Comparison of ENCODE assay signal across 9 cellular contexts in the genomic region with DNA sequence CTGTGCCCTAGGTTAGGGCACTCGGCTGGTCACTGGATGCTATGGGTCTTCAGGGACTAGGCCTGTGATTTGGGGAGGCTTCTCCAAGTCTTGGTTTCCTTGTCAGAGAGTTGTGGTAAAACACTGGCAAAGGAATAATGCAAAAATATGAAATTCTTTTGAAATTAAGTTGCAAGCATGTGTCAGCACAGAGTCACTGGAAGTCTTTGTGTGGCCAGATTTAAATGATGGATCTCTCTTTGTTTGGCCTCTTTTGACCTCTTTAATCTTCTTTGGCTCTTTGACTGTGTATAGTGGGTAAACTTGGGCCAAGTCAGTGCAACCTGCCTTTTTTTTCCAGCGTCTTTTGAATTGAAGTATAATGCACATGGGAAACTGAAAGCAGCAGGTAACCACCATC. TPM values are rescaled to one million over a fixed set of nuclear protein-coding genes. Genes with fewer than 3 reads are reported as not detected.
DNase-seq lines count a peak whose midpoint lies in the region; ATAC-seq and TF ChIP-seq lines count a peak whose summit lies in the region.
"Had no signal": no experiment of that assay in that cellular context is flagged by ENCODE, and none has a peak within 500 bp of the region (broad histone marks: within the 10 kb centered on the region; RNA-seq: fewer than 3 reads in every experiment).

No MANE protein-coding gene starts in this region.

- intact Hi-C loops in left ventricle myocardium inferior (cut with micrococcal nuclease) (no loop called here), left ventricle myocardium superior (cut with micrococcal nuclease) (no loop called here), upper lobe of right lung (cut with DNase I) (no loop called here)

- H3K23ac ChIP-seq in mesenchymal stem cell (ENCODE audit: low read length in 2 of 2) = no peak overlapping the region

- no peak overlapping the region for H4K8ac ChIP-seq in mesenchymal stem cell (ENCODE audit: low read length)

- H3K9ac ChIP-seq in mesenchymal stem cell (ENCODE audit: low read length) = peak overlapping the region; percentile 84

- TF ChIP-seq CTCF in left ventricle myocardium inferior (IDR thresholded peaks at IDR 0.05; ENCODE audit: borderline replicate concordance) = no peak
- no peak for TF ChIP-seq CTCF in VCaP (conservative IDR thresholded peaks at IDR 0.05)
- TF ChIP-seq CTCF in upper lobe of right lung (IDR thresholded peaks at IDR 0.05) = no peak

- WGBS in mesenchymal stem cell = 94% methylated on average over 2 of the region's 2 CpGs

- H4K91ac ChIP-seq in mesenchymal stem cell (ENCODE audit: low read length) = no peak overlapping the region

- no peaks in the 10 kb centered on the region for H3K36me3 ChIP-seq in left ventricle myocardium inferior
- peaks cover 0 to 15% of the 10 kb centered on the region in 2 experiments for H3K36me3 ChIP-seq in mesenchymal stem cell (ENCODE audit: control insufficient read depth in 1 of 2, insufficient read depth in 2 of 2, low read depth in 1 of 2, low read length in 2 of 2)
- H3K36me3 ChIP-seq in upper lobe of right lung = no peaks in the 10 kb centered on the region

- no peak for DNase-seq in left ventricle myocardium inferior
- no peak for DNase-seq in left ventricle myocardium superior
- DNase-seq in mesenchymal stem cell = no peak
- no peak for DNase-seq in upper lobe of right lung
- DNase-seq in NOMO-1 treated with DMSO at 0.1 percent for 48 hours (lab: John Stamatoyannopoulos, UW; ENCODE audit: unreplicated experiment) = no peak
- DNase-seq: glutamatergic neuron had no signal

- peaks cover 84% of the 10 kb centered on the region for H3K4me1 ChIP-seq in left ventricle myocardium inferior
- H3K4me1 ChIP-seq in mesenchymal stem cell (ENCODE audit: control insufficient read depth, insufficient read depth, low read depth, low read length) = peaks cover 22% of the 10 kb centered on the region
- H3K4me1 ChIP-seq in upper lobe of right lung = peaks cover 75% of the 10 kb centered on the region

- no peaks in the 10 kb centered on the region for H3K9me3 ChIP-seq in left ventricle myocardium inferior (replicated peaks)
- no peaks in the 10 kb centered on the region for H3K9me3 ChIP-seq in mesenchymal stem cell (ENCODE audit: control insufficient read depth, low read length)
- H3K9me3 ChIP-seq in upper lobe of right lung = no peaks in the 10 kb centered on the region

- H3K4me2 ChIP-seq in mesenchymal stem cell (ENCODE audit: low read length, poor library complexity, severe bottlenecking) = no peak overlapping the region

- H3K4ac ChIP-seq in mesenchymal stem cell (ENCODE audit: low read depth in 1 of 2, low read length in 2 of 2) = peak overlapping the region in 1 of 2 experiments; percentile 89

- no peak overlapping the region for H2AFZ ChIP-seq in mesenchymal stem cell (ENCODE audit: low read depth, low read length)

- H3K27ac ChIP-seq in left ventricle myocardium inferior (replicated peaks) = peak overlapping the region; percentile 86
- H3K27ac ChIP-seq in VCaP = peak overlapping the region; percentile 96
- H3K27ac ChIP-seq in mesenchymal stem cell (ENCODE audit: low read length, poor library complexity, severe bottlenecking) = peak overlapping the region; percentile 59
- H3K27ac ChIP-seq in upper lobe of right lung = peak overlapping the region; percentile 51

- no peak overlapping the region for H2AK5ac ChIP-seq in mesenchymal stem cell (ENCODE audit: low read length, severe bottlenecking)

- no peak overlapping the region for H2BK12ac ChIP-seq in mesenchymal stem cell (ENCODE audit: low read length in 2 of 2)

- H3K18ac ChIP-seq in mesenchymal stem cell (ENCODE audit: low read depth in 1 of 2, low read length in 2 of 2) = peak overlapping the region in 1 of 2 experiments; percentile 83

- no peak overlapping the region for H3K14ac ChIP-seq in mesenchymal stem cell (ENCODE audit: low read length in 2 of 2)

- H3K79me1 ChIP-seq in mesenchymal stem cell (replicated peaks; ENCODE audit: low read length, poor library complexity, severe bottlenecking) = peaks cover 2% of the 10 kb centered on the region

- H3K4me3 ChIP-seq in left ventricle myocardium inferior (peak overlapping the region; percentile 40), mesenchymal stem cell (ENCODE audit: insufficient read depth in 1 of 2, low read depth in 1 of 2, low read length in 2 of 2) (peak overlapping the region in 1 of 2 experiments; percentile 43), upper lobe of right lung (no peak overlapping the region)

- no peak overlapping the region for H2BK120ac ChIP-seq in mesenchymal stem cell (ENCODE audit: low read depth, low read length)

- H3K27me3 ChIP-seq in left ventricle myocardium inferior (ENCODE audit: low read depth) = no peaks in the 10 kb centered on the region
- no peaks in the 10 kb centered on the region for H3K27me3 ChIP-seq in mesenchymal stem cell (ENCODE audit: control insufficient read depth in 1 of 2, insufficient read depth in 1 of 2, low read length in 2 of 2)
- H3K27me3 ChIP-seq in upper lobe of right lung = no peaks in the 10 kb centered on the region

- ATAC-seq in left ventricle myocardium superior = no peak
- no peak for ATAC-seq in upper lobe of right lung
- no peak for ATAC-seq in HG02981 (IDR thresholded peaks at IDR 0.05; ENCODE audit: unreplicated experiment)
- ATAC-seq in GM21529 (IDR thresholded peaks at IDR 0.05; ENCODE audit: unreplicated experiment) = no peak

- no peak overlapping the region for H2BK15ac ChIP-seq in mesenchymal stem cell (ENCODE audit: low read depth, poor library complexity, severe bottlenecking)

- no peak overlapping the region for H2BK5ac ChIP-seq in mesenchymal stem cell (ENCODE audit: low read depth, low read length, poor library complexity, severe bottlenecking)

RNA-seq across cellular contexts. Expression of a gene that starts 12.1 kb away (rescaled TPM):
- total RNA-seq in left ventricle myocardium inferior (19.0 TPM), left ventricle myocardium superior (3.8 TPM), upper lobe of right lung (77.1 TPM)
- 12.1 TPM for polyA plus RNA-seq in mesenchymal stem cell (2013, experiment 1 of 2)
- polyA plus RNA-seq in mesenchymal stem cell (2013, experiment 2 of 2) = 11.3 TPM
